ENCODE assay signal across 8 cellular contexts in the genomic region with DNA sequence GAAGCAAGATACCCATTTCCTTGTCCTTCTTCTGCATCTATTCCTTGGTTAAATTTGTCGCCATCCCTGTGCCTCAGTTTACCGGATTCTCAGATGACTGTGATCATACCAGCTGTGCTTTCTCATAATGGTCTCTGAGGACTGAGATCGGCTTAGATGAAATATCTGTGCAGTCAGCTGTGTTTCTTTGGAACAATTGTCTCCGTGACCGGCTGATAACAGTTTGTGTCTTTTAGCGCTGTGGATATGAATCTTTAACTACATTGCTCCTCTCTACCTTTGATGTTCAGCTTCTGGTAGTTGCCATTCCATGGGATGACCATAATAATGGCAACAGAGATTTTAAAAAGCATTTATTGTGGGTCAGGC. TPM values are rescaled to one million over a fixed set of nuclear protein-coding genes. Genes with fewer than 3 reads are reported as not detected.
DNase-seq lines count a peak whose midpoint lies in the region; ATAC-seq, FAIRE-seq and TF ChIP-seq lines count a peak whose summit lies in the region.

No MANE protein-coding gene starts in this region.

- H2AFZ ChIP-seq in PC-3 (ENCODE audit: low read length) (peak overlapping the region; percentile 88), endothelial cell of umbilical vein (ENCODE audit: low read depth, low read length) (peak overlapping the region; percentile 56)

- no peaks in the 10 kb centered on the region for H3K9me3 ChIP-seq in PC-3 (ENCODE audit: low read length)
- no peaks in the 10 kb centered on the region for H3K9me3 ChIP-seq in endothelial cell of umbilical vein (replicated peaks; ENCODE audit: control insufficient read depth, insufficient read depth, low read length)

- ATAC-seq in PC-3 (no peak), GM18867 (IDR thresholded peaks at IDR 0.05; ENCODE audit: unreplicated experiment) (no peak), HG02884 (IDR thresholded peaks at IDR 0.05; ENCODE audit: unreplicated experiment) (no peak)

- H3K4me1 ChIP-seq in PC-3 (ENCODE audit: insufficient read depth, low read length) (peaks cover 10% of the 10 kb centered on the region; the same call in 1 of the 2 replicates), endothelial cell of umbilical vein (ENCODE audit: control insufficient read depth, extremely low read depth, insufficient read depth, low read length) (peaks cover 3% of the 10 kb centered on the region)

- H3K9ac ChIP-seq in PC-3 (ENCODE audit: low read length), result peak overlapping the region; percentile 77
- H3K9ac ChIP-seq in endothelial cell of umbilical vein (replicated peaks; ENCODE audit: extremely low read depth, insufficient read depth, low read length), result peak overlapping the region; percentile 72

- TF ChIP-seq CTCF in Calu3 (IDR thresholded peaks at IDR 0.05; ENCODE audit: unreplicated experiment) (no peak), PC-3 (conservative IDR thresholded peaks at IDR 0.05; ENCODE audit: low read depth, low read length) (no peak), endothelial cell of umbilical vein (IDR thresholded peaks at IDR 0.05; ENCODE audit: extremely low read depth in 1 of 2, insufficient read depth in 1 of 2, low read depth in 1 of 2, low read length in 2 of 2) (no peak), osteocyte (IDR thresholded peaks at IDR 0.05) (no peak)

- H3K4me2 ChIP-seq in PC-3 (ENCODE audit: low read length) (peak overlapping the region; percentile 87), endothelial cell of umbilical vein (ENCODE audit: insufficient read depth, low read length) (peak overlapping the region; percentile 91)

- H3K9me2 ChIP-seq in PC-3 (replicated peaks; ENCODE audit: low read length), result no peaks in the 10 kb centered on the region

- peak overlapping the region; percentile 37 for H3K27ac Mint-ChIP-seq in Calu3 (ENCODE audit: unreplicated experiment)
- peak overlapping the region; percentile 96 for H3K27ac Mint-ChIP-seq in osteocyte (ENCODE audit: unreplicated experiment)

- H3K4me1 Mint-ChIP-seq in Calu3 (ENCODE audit: low read depth, unreplicated experiment) (peaks cover 11% of the 10 kb centered on the region), osteocyte (ENCODE audit: unreplicated experiment) (peaks cover 20% of the 10 kb centered on the region)

- DNase-seq in Calu3 (no peak), PC-3 (no peak), endothelial cell of umbilical vein (ENCODE audit: low read depth, low spot score) (no peak), osteocyte (ENCODE audit: extremely low spot score, unreplicated experiment) (no peak), NCI-H2081 (lab: John Stamatoyannopoulos, UW) (no peak)
- no peak for DNase-seq in stimulated activated CD8-positive, alpha-beta memory T cell treated with anti-CD3 and anti-CD28 coated beads, Interleukin-4, amount 100 ng/mL, for 48 hours

- H3K36me3 ChIP-seq in PC-3 (ENCODE audit: low read depth, low read length), result no peaks in the 10 kb centered on the region
- no peaks in the 10 kb centered on the region for H3K36me3 ChIP-seq in endothelial cell of umbilical vein (ENCODE audit: control insufficient read depth in 2 of 2, extremely low read depth in 1 of 2, insufficient read depth in 2 of 2, low read length in 2 of 2)

- dilution Hi-C loops in endothelial cell of umbilical vein (cut with MboI; ENCODE audit: extremely low pct_ligation_motif_present, low sequenced_read_pairs), result no loop called here

- no peak for TF ChIP-seq POLR2A in endothelial cell of umbilical vein (IDR thresholded peaks at IDR 0.05; ENCODE audit: low read depth, low read length)

- H3K79me2 ChIP-seq in PC-3 (ENCODE audit: low read length) (peaks cover 53% of the 10 kb centered on the region), endothelial cell of umbilical vein (ENCODE audit: control insufficient read depth, insufficient read depth, low read length) (peaks cover 43% of the 10 kb centered on the region)

- H3K4me3 ChIP-seq in PC-3 (ENCODE audit: low read length) (peak overlapping the region; percentile 81), endothelial cell of umbilical vein (replicated peaks in 1 of 3; ENCODE audit: insufficient read depth in 1 of 3, low read depth in 1 of 3, low read length in 3 of 3) (peak overlapping the region; percentile 42 to 88 (median 87))

- no peaks in the 10 kb centered on the region for H3K9me1 ChIP-seq in endothelial cell of umbilical vein (replicated peaks; ENCODE audit: control insufficient read depth, extremely low read depth, insufficient read depth, low read length)

- peak overlapping the region; percentile 84 for H3K4me3 Mint-ChIP-seq in Calu3 (ENCODE audit: low read depth, unreplicated experiment)
- peak overlapping the region; percentile 100 for H3K4me3 Mint-ChIP-seq in osteocyte (ENCODE audit: unreplicated experiment)

- POLR2A ChIA-PET in PC-3 (lab: Charles Lee; ENCODE audit: unreplicated experiment), result no interaction called here
- POLR2A ChIA-PET in endothelial cell of umbilical vein (lab: Charles Lee), result interaction anchor here (0.6 kb wide), 2 partner anchors 112 to 202 kb away, joined by 3 read pairs; partner anchors contain the start of gene AKTIP

- no peaks in the 10 kb centered on the region for H4K20me1 ChIP-seq in PC-3 (ENCODE audit: low read length)
- no peaks in the 10 kb centered on the region for H4K20me1 ChIP-seq in endothelial cell of umbilical vein (replicated peaks; ENCODE audit: control insufficient read depth, extremely low read depth, insufficient read depth, low read length)

- CTCF ChIA-PET in Calu3 (lab: Charles Lee) (interaction anchor here (0.8 to 1.8 kb wide), 5 partner anchors 11 to 155 kb away, joined by 3 to 12 read pairs (median 4); no protein-coding TSS in a partner anchor), PC-3 (lab: Charles Lee) (interaction anchor here (1.0 to 1.3 kb wide), 2 partner anchors 38 to 155 kb away, joined by 4 read pairs; no protein-coding TSS in a partner anchor), endothelial cell of umbilical vein (lab: Charles Lee) (interaction anchor here (0.7 to 1.6 kb wide), 8 partner anchors 12 to 425 kb away, joined by 3 to 11 read pairs (median 3); no protein-coding TSS in a partner anchor)

- no peak for FAIRE-seq in endothelial cell of umbilical vein (lab: Jason Lieb, UNC)

- intact Hi-C loops in Calu3 (cut with micrococcal nuclease; ENCODE audit: unreplicated experiment) (no loop called here), PC-3 (cut with micrococcal nuclease) (no loop called here), endothelial cell of umbilical vein (cut with micrococcal nuclease) (loop anchor here (5.0 to 10.0 kb wide), 3 partner anchors 187 to 1220 kb away; partner anchors contain the start of gene AKTIP)

- TSS peak; percentile 40 for BruUV-seq in Calu3 (replicated peaks; lab: Mats Ljungman, UMichigan)
- TSS peak; percentile 63 for BruUV-seq in PC-3 (replicated peaks; lab: Mats Ljungman, UMichigan)
- TSS peak; percentile 48 for BruUV-seq in endothelial cell of umbilical vein (replicated peaks; lab: Mats Ljungman, UMichigan)

- H3F3A ChIP-seq in PC-3 (ENCODE audit: low read length, unreplicated experiment), result no peaks in the 10 kb centered on the region

- H3K27ac ChIP-seq in PC-3 (ENCODE audit: low read length) (no peak overlapping the region), endothelial cell of umbilical vein (ENCODE audit: insufficient read depth, low read depth, low read length) (peak overlapping the region; percentile 36)

- H3K9me3 Mint-ChIP-seq in Calu3 (ENCODE audit: low read depth, unreplicated experiment), result no peaks in the 10 kb centered on the region
- H3K9me3 Mint-ChIP-seq in osteocyte (ENCODE audit: unreplicated experiment), result no peaks in the 10 kb centered on the region

- H3K27me3 Mint-ChIP-seq in Calu3 (ENCODE audit: unreplicated experiment) (no peaks in the 10 kb centered on the region), osteocyte (ENCODE audit: unreplicated experiment) (no peaks in the 10 kb centered on the region)

- peaks cover 13% of the 10 kb centered on the region for H3K36me3 Mint-ChIP-seq in Calu3 (ENCODE audit: insufficient read depth, unreplicated experiment)
- peaks cover 14% of the 10 kb centered on the region for H3K36me3 Mint-ChIP-seq in osteocyte (ENCODE audit: unreplicated experiment)

- H3K27me3 ChIP-seq in PC-3 (ENCODE audit: low read length), result no peaks in the 10 kb centered on the region
- no peaks in the 10 kb centered on the region for H3K27me3 ChIP-seq in endothelial cell of umbilical vein (ENCODE audit: control insufficient read depth in 2 of 2, insufficient read depth in 2 of 2, low read length in 2 of 2)

TF ChIP-seq in endothelial cell of umbilical vein, 7 proteins besides CTCF, POLR2A, EP300 and RAD21:
- no peak for TF ChIP-seq JUN (IDR thresholded peaks at IDR 0.05; ENCODE audit: borderline replicate concordance, insufficient read depth, insufficient read length, low read depth)

RNA-seq across cellular contexts. Expression of gene FTO, which starts 0.5 kb away (rescaled TPM):
- total RNA-seq in Calu3 (2022) (67.2 and 68.9 TPM in 2 replicates), PC-3 (2014; rRNA removed) (27.0 and 32.7 TPM in 2 replicates), endothelial cell of umbilical vein (77.8 and 87.1 TPM in 2 replicates), osteocyte (108 and 114 TPM in 2 replicates)
- polyA plus RNA-seq in endothelial cell of umbilical vein, result 41.9 and 48.6 TPM in 2 replicates
- polyA plus RNA-seq in endothelial cell of umbilical vein (2011; cell fraction: cytosol; rRNA removed), result 59.1 and 69.1 TPM in 2 replicates
- 38.7 and 48.4 TPM in 2 replicates for polyA plus RNA-seq in endothelial cell of umbilical vein (2011; cell fraction: nucleus; rRNA removed)
- polyA plus RNA-seq in endothelial cell of umbilical vein (2012), result 64.7 and 81.4 TPM in 2 replicates
- polyA minus RNA-seq in endothelial cell of umbilical vein, result 104 and 122 TPM in 2 replicates
- 28.4 TPM for polyA minus RNA-seq in endothelial cell of umbilical vein (2011; cell fraction: cytosol; rRNA and poly(A)+ RNA removed)
- polyA minus RNA-seq in endothelial cell of umbilical vein (2011; cell fraction: nucleus; rRNA and poly(A)+ RNA removed), result 81.9 and 116 TPM in 2 replicates

RNA-seq across cellular contexts. Expression of gene RPGRIP1L, which starts 0.8 kb away (rescaled TPM):
- total RNA-seq in Calu3 (2022) (16.6 and 18.9 TPM in 2 replicates), PC-3 (2014; rRNA removed) (3.8 and 4.6 TPM in 2 replicates), endothelial cell of umbilical vein (9.7 and 13.2 TPM in 2 replicates), osteocyte (12.0 and 12.4 TPM in 2 replicates)
- 2.3 and 3.2 TPM in 2 replicates for polyA plus RNA-seq in endothelial cell of umbilical vein
- 3.7 and 3.8 TPM in 2 replicates for polyA plus RNA-seq in endothelial cell of umbilical vein (2011; cell fraction: cytosol; rRNA removed)
- polyA plus RNA-seq in endothelial cell of umbilical vein (2011; cell fraction: nucleus; rRNA removed), result 7.8 and 10.0 TPM in 2 replicates
- polyA plus RNA-seq in endothelial cell of umbilical vein (2012), result 10.2 and 11.1 TPM in 2 replicates
- polyA minus RNA-seq in endothelial cell of umbilical vein, result 8.4 and 9.7 TPM in 2 replicates
- 4.1 TPM for polyA minus RNA-seq in endothelial cell of umbilical vein (2011; cell fraction: cytosol; rRNA and poly(A)+ RNA removed)
- 13.3 and 18.0 TPM in 2 replicates for polyA minus RNA-seq in endothelial cell of umbilical vein (2011; cell fraction: nucleus; rRNA and poly(A)+ RNA removed)
